In the genomic region with DNA sequence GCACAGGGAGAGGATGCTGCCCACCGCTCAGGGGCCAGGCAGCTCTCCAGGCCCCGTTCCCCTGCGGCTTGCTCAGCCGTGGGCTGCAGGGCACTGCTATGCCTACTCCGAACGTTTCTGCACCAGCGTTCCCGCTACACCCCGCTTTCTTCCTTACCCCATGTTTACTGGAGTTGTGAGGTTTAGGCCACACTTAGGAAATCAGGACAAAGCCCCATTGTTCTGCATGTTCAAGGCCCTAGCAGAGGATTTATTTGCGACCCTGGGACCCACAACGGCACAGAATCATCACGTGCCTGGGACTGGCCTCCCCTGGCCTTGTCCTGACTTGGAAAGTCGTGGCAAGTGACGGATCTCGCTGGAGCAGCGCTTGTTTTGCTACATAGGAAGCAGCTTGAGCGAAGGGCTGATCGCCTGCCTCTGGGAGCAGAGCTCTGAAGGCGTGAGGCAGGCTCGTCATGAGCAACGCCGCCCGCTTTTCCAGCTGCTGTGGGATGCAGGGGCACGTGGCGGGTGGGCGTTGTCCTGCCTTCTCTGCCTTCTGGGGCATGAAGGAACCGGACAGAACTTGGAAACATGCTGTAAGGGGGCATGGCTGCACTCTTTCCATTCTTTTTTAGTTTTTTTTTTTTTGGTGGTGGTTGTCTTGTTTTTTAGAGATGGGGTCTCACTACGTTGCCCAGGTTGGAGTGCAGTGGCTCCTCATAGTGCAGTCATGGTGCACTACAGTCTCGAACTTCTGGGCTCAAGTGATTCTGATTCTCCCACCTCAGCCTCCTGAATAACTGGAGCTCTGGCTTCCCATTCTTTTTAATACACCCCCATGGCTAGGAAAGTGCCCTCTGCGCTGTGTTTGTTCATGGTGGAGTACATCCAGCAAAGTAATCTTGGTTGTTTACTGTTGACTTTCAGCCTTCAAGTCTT, we compare ENCODE assay signal across 2 cellular contexts.
TF ChIP-seq lines count a peak whose summit lies in the region.

No MANE protein-coding gene starts in this region.

TF ChIP-seq in HEK293, 187 proteins besides CTCF, POLR2A, EP300 and RAD21 (continued from another document):
- TF ChIP-seq, protein P1, sequence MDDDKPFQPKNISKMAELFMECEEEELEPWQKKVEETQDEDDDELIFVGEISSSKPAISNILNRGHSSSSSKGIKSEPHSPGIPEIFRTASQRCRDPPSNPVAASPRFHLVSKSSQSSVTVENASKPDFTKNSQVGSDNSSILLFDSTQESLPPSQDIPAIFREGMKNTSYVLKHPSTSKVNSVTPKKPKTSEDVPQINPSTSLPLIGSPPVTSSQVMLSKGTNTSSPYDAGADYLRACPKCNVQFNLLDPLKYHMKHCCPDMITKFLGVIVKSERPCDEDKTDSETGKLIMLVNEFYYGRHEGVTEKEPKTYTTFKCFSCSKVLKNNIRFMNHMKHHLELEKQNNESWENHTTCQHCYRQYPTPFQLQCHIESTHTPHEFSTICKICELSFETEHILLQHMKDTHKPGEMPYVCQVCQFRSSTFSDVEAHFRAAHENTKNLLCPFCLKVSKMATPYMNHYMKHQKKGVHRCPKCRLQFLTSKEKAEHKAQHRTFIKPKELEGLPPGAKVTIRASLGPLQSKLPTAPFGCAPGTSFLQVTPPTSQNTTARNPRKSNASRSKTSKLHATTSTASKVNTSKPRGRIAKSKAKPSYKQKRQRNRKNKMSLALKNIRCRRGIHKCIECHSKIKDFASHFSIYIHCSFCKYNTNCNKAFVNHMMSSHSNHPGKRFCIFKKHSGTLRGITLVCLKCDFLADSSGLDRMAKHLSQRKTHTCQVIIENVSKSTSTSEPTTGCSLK (tag by site-specific recombination; IDR thresholded peaks at IDR 0.05) = no peak
- TF ChIP-seq, protein P2, sequence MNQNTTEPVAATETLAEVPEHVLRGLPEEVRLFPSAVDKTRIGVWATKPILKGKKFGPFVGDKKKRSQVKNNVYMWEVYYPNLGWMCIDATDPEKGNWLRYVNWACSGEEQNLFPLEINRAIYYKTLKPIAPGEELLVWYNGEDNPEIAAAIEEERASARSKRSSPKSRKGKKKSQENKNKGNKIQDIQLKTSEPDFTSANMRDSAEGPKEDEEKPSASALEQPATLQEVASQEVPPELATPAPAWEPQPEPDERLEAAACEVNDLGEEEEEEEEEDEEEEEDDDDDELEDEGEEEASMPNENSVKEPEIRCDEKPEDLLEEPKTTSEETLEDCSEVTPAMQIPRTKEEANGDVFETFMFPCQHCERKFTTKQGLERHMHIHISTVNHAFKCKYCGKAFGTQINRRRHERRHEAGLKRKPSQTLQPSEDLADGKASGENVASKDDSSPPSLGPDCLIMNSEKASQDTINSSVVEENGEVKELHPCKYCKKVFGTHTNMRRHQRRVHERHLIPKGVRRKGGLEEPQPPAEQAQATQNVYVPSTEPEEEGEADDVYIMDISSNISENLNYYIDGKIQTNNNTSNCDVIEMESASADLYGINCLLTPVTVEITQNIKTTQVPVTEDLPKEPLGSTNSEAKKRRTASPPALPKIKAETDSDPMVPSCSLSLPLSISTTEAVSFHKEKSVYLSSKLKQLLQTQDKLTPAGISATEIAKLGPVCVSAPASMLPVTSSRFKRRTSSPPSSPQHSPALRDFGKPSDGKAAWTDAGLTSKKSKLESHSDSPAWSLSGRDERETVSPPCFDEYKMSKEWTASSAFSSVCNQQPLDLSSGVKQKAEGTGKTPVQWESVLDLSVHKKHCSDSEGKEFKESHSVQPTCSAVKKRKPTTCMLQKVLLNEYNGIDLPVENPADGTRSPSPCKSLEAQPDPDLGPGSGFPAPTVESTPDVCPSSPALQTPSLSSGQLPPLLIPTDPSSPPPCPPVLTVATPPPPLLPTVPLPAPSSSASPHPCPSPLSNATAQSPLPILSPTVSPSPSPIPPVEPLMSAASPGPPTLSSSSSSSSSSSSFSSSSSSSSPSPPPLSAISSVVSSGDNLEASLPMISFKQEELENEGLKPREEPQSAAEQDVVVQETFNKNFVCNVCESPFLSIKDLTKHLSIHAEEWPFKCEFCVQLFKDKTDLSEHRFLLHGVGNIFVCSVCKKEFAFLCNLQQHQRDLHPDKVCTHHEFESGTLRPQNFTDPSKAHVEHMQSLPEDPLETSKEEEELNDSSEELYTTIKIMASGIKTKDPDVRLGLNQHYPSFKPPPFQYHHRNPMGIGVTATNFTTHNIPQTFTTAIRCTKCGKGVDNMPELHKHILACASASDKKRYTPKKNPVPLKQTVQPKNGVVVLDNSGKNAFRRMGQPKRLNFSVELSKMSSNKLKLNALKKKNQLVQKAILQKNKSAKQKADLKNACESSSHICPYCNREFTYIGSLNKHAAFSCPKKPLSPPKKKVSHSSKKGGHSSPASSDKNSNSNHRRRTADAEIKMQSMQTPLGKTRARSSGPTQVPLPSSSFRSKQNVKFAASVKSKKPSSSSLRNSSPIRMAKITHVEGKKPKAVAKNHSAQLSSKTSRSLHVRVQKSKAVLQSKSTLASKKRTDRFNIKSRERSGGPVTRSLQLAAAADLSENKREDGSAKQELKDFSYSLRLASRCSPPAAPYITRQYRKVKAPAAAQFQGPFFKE (tag by site-specific recombination; IDR thresholded peaks at IDR 0.05; ENCODE audit: borderline replicate concordance) = no peak
- TF ChIP-seq ZSCAN16 (tag by site-specific recombination; IDR thresholded peaks at IDR 0.05) (no peak), ZNF132 (tag by site-specific recombination; IDR thresholded peaks at IDR 0.05; ENCODE audit: borderline replicate concordance) (no peak), GLI2 (tag by site-specific recombination; IDR thresholded peaks at IDR 0.05; ENCODE audit: borderline replicate concordance, low read depth) (no peak)

TF ChIP-seq in K562, 482 proteins besides CTCF, POLR2A, EP300 and RAD21:
- TF ChIP-seq, protein P3, sequence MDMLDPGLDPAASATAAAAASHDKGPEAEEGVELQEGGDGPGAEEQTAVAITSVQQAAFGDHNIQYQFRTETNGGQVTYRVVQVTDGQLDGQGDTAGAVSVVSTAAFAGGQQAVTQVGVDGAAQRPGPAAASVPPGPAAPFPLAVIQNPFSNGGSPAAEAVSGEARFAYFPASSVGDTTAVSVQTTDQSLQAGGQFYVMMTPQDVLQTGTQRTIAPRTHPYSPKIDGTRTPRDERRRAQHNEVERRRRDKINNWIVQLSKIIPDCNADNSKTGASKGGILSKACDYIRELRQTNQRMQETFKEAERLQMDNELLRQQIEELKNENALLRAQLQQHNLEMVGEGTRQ (CRISPR knock-in tag; IDR thresholded peaks at IDR 0.05) = 0 out of 2 replicates have a peak, but pooled peaks have one; percentile 5
- TF ChIP-seq, protein P4, sequence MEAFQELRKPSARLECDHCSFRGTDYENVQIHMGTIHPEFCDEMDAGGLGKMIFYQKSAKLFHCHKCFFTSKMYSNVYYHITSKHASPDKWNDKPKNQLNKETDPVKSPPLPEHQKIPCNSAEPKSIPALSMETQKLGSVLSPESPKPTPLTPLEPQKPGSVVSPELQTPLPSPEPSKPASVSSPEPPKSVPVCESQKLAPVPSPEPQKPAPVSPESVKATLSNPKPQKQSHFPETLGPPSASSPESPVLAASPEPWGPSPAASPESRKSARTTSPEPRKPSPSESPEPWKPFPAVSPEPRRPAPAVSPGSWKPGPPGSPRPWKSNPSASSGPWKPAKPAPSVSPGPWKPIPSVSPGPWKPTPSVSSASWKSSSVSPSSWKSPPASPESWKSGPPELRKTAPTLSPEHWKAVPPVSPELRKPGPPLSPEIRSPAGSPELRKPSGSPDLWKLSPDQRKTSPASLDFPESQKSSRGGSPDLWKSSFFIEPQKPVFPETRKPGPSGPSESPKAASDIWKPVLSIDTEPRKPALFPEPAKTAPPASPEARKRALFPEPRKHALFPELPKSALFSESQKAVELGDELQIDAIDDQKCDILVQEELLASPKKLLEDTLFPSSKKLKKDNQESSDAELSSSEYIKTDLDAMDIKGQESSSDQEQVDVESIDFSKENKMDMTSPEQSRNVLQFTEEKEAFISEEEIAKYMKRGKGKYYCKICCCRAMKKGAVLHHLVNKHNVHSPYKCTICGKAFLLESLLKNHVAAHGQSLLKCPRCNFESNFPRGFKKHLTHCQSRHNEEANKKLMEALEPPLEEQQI (IDR thresholded peaks at IDR 0.05) = no peak
- TF ChIP-seq KLF16 (IDR thresholded peaks at IDR 0.05) (no peak), POLR2G (IDR thresholded peaks at IDR 0.05; ENCODE audit: low read depth, low read length) (no peak), PCBP2 (IDR thresholded peaks at IDR 0.05; ENCODE audit: low read depth, low read length, poor library complexity, severe bottlenecking) (no peak), NONO (IDR thresholded peaks at IDR 0.05; ENCODE audit: low read depth in 2 of 2, low read length in 1 of 2) (no peak), ZNF431 (CRISPR knock-in tag; IDR thresholded peaks at IDR 0.05) (no peak), TARDBP (IDR thresholded peaks at IDR 0.05) (no peak), RBFOX2 (IDR thresholded peaks at IDR 0.05; ENCODE audit: low read depth, low read length) (no peak), ZNF583 (CRISPR knock-in tag; IDR thresholded peaks at IDR 0.05) (no peak), TRIM28 (IDR thresholded peaks at IDR 0.05) (no peak), ZNF121 (CRISPR knock-in tag; conservative IDR thresholded peaks at IDR 0.05) (0 out of 2 replicates have a peak, but pooled peaks have one; percentile 57)
- TF ChIP-seq, protein P5, sequence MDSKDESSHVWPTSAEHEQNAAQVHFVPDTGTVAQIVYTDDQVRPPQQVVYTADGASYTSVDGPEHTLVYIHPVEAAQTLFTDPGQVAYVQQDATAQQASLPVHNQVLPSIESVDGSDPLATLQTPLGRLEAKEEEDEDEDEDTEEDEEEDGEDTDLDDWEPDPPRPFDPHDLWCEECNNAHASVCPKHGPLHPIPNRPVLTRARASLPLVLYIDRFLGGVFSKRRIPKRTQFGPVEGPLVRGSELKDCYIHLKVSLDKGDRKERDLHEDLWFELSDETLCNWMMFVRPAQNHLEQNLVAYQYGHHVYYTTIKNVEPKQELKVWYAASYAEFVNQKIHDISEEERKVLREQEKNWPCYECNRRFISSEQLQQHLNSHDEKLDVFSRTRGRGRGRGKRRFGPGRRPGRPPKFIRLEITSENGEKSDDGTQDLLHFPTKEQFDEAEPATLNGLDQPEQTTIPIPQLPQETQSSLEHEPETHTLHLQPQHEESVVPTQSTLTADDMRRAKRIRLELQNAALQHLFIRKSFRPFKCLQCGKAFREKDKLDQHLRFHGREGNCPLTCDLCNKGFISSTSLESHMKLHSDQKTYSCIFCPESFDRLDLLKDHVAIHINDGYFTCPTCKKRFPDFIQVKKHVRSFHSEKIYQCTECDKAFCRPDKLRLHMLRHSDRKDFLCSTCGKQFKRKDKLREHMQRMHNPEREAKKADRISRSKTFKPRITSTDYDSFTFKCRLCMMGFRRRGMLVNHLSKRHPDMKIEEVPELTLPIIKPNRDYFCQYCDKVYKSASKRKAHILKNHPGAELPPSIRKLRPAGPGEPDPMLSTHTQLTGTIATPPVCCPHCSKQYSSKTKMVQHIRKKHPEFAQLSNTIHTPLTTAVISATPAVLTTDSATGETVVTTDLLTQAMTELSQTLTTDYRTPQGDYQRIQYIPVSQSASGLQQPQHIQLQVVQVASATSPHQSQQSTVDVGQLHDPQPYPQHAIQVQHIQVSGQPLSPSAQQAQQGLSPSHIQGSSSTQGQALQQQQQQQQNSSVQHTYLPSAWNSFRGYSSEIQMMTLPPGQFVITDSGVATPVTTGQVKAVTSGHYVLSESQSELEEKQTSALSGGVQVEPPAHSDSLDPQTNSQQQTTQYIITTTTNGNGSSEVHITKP (IDR thresholded peaks at IDR 0.05; ENCODE audit: partially characterized antibody) = no peak
- TF ChIP-seq, protein P6, sequence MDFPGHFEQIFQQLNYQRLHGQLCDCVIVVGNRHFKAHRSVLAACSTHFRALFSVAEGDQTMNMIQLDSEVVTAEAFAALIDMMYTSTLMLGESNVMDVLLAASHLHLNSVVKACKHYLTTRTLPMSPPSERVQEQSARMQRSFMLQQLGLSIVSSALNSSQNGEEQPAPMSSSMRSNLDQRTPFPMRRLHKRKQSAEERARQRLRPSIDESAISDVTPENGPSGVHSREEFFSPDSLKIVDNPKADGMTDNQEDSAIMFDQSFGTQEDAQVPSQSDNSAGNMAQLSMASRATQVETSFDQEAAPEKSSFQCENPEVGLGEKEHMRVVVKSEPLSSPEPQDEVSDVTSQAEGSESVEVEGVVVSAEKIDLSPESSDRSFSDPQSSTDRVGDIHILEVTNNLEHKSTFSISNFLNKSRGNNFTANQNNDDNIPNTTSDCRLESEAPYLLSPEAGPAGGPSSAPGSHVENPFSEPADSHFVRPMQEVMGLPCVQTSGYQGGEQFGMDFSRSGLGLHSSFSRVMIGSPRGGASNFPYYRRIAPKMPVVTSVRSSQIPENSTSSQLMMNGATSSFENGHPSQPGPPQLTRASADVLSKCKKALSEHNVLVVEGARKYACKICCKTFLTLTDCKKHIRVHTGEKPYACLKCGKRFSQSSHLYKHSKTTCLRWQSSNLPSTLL (IDR thresholded peaks at IDR 0.05) = no peak
- TF ChIP-seq, protein P7, sequence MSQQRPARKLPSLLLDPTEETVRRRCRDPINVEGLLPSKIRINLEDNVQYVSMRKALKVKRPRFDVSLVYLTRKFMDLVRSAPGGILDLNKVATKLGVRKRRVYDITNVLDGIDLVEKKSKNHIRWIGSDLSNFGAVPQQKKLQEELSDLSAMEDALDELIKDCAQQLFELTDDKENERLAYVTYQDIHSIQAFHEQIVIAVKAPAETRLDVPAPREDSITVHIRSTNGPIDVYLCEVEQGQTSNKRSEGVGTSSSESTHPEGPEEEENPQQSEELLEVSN (IDR thresholded peaks at IDR 0.05; ENCODE audit: borderline replicate concordance in 1 of 2, extremely low read depth in 1 of 2, insufficient read depth in 1 of 2, insufficient read length in 1 of 2, low read depth in 1 of 2, low read length in 1 of 2, poor library complexity in 1 of 2, severe bottlenecking in 1 of 2) = peak in 1 of 2 experiments; percentile 10
